9 cellular contexts compared by ENCODE assay signal in the genomic region with DNA sequence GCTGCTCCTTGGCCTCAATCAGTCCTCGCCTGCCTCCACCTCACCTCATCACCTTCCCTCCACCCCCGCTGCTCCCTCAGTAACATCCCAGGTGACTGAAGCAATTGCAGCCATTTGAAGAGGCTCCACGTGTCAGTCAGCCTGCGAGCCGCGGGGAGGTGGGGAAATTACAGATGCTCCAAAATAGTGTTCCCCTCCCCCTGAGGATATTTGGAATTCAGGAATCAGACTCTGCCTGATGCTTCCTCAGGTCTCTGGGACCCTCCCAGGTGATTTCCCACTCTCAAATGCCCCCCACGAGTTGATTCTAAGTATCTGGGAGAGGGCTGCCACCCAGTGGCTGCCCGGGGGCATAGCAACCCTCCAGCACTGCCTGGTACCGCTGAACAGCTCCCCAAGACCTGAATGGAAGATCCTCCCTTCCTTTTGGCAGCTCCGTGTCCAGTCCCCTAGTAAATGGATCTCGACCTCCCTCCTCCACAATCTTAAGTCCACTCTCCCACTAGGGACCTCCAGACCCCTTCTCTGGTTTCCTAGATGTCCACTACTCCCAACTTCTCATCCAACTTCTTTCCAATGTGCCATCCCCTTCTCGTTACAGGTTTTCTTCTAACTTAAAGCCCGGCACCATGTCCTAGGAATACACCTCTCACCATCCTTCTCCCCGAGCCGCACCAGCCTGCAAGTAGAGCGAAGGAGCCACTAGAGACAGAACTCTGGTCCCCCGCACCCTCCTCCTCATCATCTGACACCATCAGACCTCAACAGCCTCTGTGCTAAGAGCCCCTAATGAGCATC. TPM values are rescaled to one million over a fixed set of nuclear protein-coding genes. Genes with fewer than 3 reads are reported as not detected.
DNase-seq lines count a peak whose midpoint lies in the region; ATAC-seq and TF ChIP-seq lines count a peak whose summit lies in the region.
"Had no signal": no experiment of that assay in that cellular context is flagged by ENCODE, and none has a peak within 500 bp of the region (broad histone marks: within the 10 kb centered on the region; RNA-seq: fewer than 3 reads in every experiment).

No MANE protein-coding gene starts in this region.

- H3K36me3 ChIP-seq in iPS-20b (ENCODE audit: insufficient read depth, low read depth, low read length) = no peaks in the 10 kb centered on the region

- ATAC-seq in GM21529 (IDR thresholded peaks at IDR 0.05; ENCODE audit: unreplicated experiment) (no peak), HG03280 (IDR thresholded peaks at IDR 0.05; ENCODE audit: unreplicated experiment) (no peak)

- DNase-seq in GM10266 (ENCODE audit: extremely low spot score) = peak; percentile 91
- DNase-seq in LHCN-M2 (ENCODE audit: low read depth) = peak; percentile 17
- DNase-seq in T-helper 1 cell = peak in 4 of 5 donors; percentile 26 to 56 (median 37)
- peak; percentile 60 for DNase-seq in astrocyte of the spinal cord (ENCODE audit: low read depth, low spot score)
- DNase-seq in stimulated activated CD4-positive, alpha-beta T cell treated with anti-CD3 and anti-CD28 coated beads, Interleukin-12 subunit alpha, Interleukin-12 subunit beta, amount 100 ng/mL, for 48 hours (ENCODE audit: low read depth in 2 of 3, low spot score in 1 of 3) = peak; percentile 33 to 60 (median 45)

- H3K9me3 ChIP-seq in iPS-20b (ENCODE audit: insufficient read depth, low read depth, low read length) = no peaks in the 10 kb centered on the region

- H3K4me1 ChIP-seq in iPS-20b (ENCODE audit: insufficient read depth, low read length) = peaks cover under 1% of the 10 kb centered on the region; the same call in 1 of the 2 replicates

- no peak overlapping the region for H3K9ac ChIP-seq in iPS-20b (ENCODE audit: low read depth, low read length)

- in situ Hi-C loops in astrocyte of the spinal cord (cut with HindIII; ENCODE audit: low sequenced_read_pairs) = no loop called here

- TF ChIP-seq CTCF in GM10266 (IDR thresholded peaks at IDR 0.05; ENCODE audit: control insufficient read depth, insufficient read depth, low read depth, missing control alignments) (peak; percentile 91), astrocyte of the spinal cord (IDR thresholded peaks at IDR 0.05; ENCODE audit: low read depth, low read length) (peak; percentile 99)

- no peak overlapping the region for H3K27ac ChIP-seq in iPS-20b (ENCODE audit: low read length)
- H3K27ac ChIP-seq: epithelial cell of prostate had no signal

- H3K4me3 ChIP-seq in astrocyte of the spinal cord (ENCODE audit: low read depth, low read length) (no peak overlapping the region), iPS-20b (ENCODE audit: low read length) (peak overlapping the region; percentile 73; the same call in 1 of the 2 replicates)

- peaks cover 97% of the 10 kb centered on the region for H3K27me3 ChIP-seq in iPS-20b (ENCODE audit: insufficient read depth, low read length)

RNA-seq across cellular contexts. Expression of a gene that starts 1.4 kb away (rescaled TPM):
- total RNA-seq in LHCN-M2 (2014; rRNA removed) = 1.2 and 4.3 TPM in 2 replicates
- polyA plus RNA-seq in LHCN-M2 (2012) = 2.9 TPM

RNA-seq across cellular contexts. Expression of a gene that starts 29.1 kb away (rescaled TPM):
- 49.2 and 66.8 TPM in 2 replicates for total RNA-seq in LHCN-M2 (2014; rRNA removed)
- 27.1 TPM for polyA plus RNA-seq in LHCN-M2 (2012)

RNA-seq across cellular contexts. Expression of a gene that starts 30.7 kb away (rescaled TPM):
- 167 and 177 TPM in 2 replicates for total RNA-seq in LHCN-M2 (2014; rRNA removed)
- polyA plus RNA-seq in LHCN-M2 (2012) = 75.2 TPM

RNA-seq across cellular contexts. Expression of a gene that starts 47.8 kb away (rescaled TPM):
- total RNA-seq in LHCN-M2 (2014; rRNA removed) = 0.17 TPM in 1 of 2 replicates, not detected in the other
- polyA plus RNA-seq in LHCN-M2 (2012) = 0.21 TPM

RNA-seq across cellular contexts. Expression of a gene that starts 56.0 kb away (rescaled TPM):
- total RNA-seq in LHCN-M2 (2014; rRNA removed) = 41.7 and 44.0 TPM in 2 replicates
- polyA plus RNA-seq in LHCN-M2 (2012) = 97.3 TPM

Comparison
In these comparisons a context has a peak if more than half of its experiments do, and no peak if none do; other contexts are left out.
1. DNase-seq: peak in every context shown above with its lines; median percentile 91 in GM10266; 60 in astrocyte of the spinal cord; 45 in stimulated activated CD4-positive, alpha-beta T cell treated with anti-CD3 and anti-CD28 coated beads, Interleukin-12 subunit alpha, Interleukin-12 subunit beta, amount 100 ng/mL, for 48 hours; 37 in T-helper 1 cell; 17 in LHCN-M2.